7 cellular contexts compared by ENCODE assay signal in genomic region chr14:94936411-94936892, GRCh38.
DNase-seq lines count a peak whose midpoint lies in the region; ATAC-seq and TF ChIP-seq lines count a peak whose summit lies in the region.

No MANE protein-coding gene starts in this region.

- H3K4me1 Mint-ChIP-seq in mesothelial cell of epicardium: peaks cover 14% of the 10 kb centered on the region

- peak overlapping the region; percentile 0 for H3K27ac ChIP-seq in caudate nucleus (ENCODE audit: low read depth, low read length)

- no peaks in the 10 kb centered on the region for H3K9me3 Mint-ChIP-seq in mesothelial cell of epicardium

- H3K4me3 Mint-ChIP-seq in mesothelial cell of epicardium: peak overlapping the region; percentile 18

- peak overlapping the region; percentile 89 for H3K27ac Mint-ChIP-seq in mesothelial cell of epicardium

- H3K36me3 Mint-ChIP-seq in mesothelial cell of epicardium: no peaks in the 10 kb centered on the region

- no peak for TF ChIP-seq CTCF in mesothelial cell of epicardium (IDR thresholded peaks at IDR 0.05; ENCODE audit: unreplicated experiment)

- ATAC-seq in HG02970 (IDR thresholded peaks at IDR 0.05; ENCODE audit: low FRiP score, unreplicated experiment) (no peak), HG02840 (IDR thresholded peaks at IDR 0.05; ENCODE audit: low FRiP score, unreplicated experiment) (no peak)

- H3K27me3 Mint-ChIP-seq in mesothelial cell of epicardium (ENCODE audit: low read depth): peaks cover 5% of the 10 kb centered on the region

- peak; percentile 99 for DNase-seq in NCI-H1694 treated with DMSO at 0.1 percent for 48 hours (lab: John Stamatoyannopoulos, UW)
- peak in 54 of 61 donors; percentile 5 to 89 (median 48) for DNase-seq in caudate nucleus (lab: John Stamatoyannopoulos, UW)
- peak; percentile 54 to 70 for DNase-seq in mesothelial cell of epicardium (ENCODE audit: low spot score in 2 of 2, unreplicated experiment in 2 of 2)
- DNase-seq in ureter (ENCODE audit: low spot score): peak; percentile 76
- DNase-seq in LoVo (ENCODE audit: low spot score): no peak
